15 cellular contexts compared by ENCODE assay signal in genomic region chrX:40087574-40088298, GRCh38. TPM values are rescaled to one million over a fixed set of nuclear protein-coding genes. Genes with fewer than 3 reads are reported as not detected.
DNase-seq lines count a peak whose midpoint lies in the region; ATAC-seq, FAIRE-seq and TF ChIP-seq lines count a peak whose summit lies in the region.
"Had no signal": no experiment of that assay in that cellular context is flagged by ENCODE, and none has a peak within 500 bp of the region (broad histone marks: within the 10 kb centered on the region; RNA-seq: fewer than 3 reads in every experiment).

No MANE protein-coding gene starts in this region.

- SMC1A ChIA-PET in GM12878 (lab: Charles Lee; ENCODE audit: uncharacterized antibody, unreplicated experiment), result interaction anchor here (1.2 kb wide), 1 partner anchor 272 kb away, joined by 3 read pairs; no protein-coding TSS in a partner anchor

- WGBS in GM12878 (ENCODE audit: insufficient coverage, insufficient replicate concordance, low lambda C conversion rate, missing lambda C conversion rate), result 51% methylated on average over 11 of the region's 11 CpGs
- 34% methylated on average over 11 of the region's 11 CpGs for WGBS in smooth muscle cell (ENCODE audit: low lambda C conversion rate)

- H3F3A ChIP-seq in smooth muscle cell (ENCODE audit: low read depth), result peaks cover 12% of the 10 kb centered on the region

- TF ChIP-seq POLR2A in GM12878 (IDR thresholded peaks at IDR 0.05; ENCODE audit: low read depth, low read length), result no peak

- no peak overlapping the region for H3K4me3 Mint-ChIP-seq in activated CD4-positive, alpha-beta T cell treated with anti-CD3 and anti-CD28 coated beads for 36 hours
- H3K4me3 Mint-ChIP-seq: activated naive CD8-positive, alpha-beta T cell treated with anti-CD3 and anti-CD28 coated beads, Interleukin-2, amount 50 U/mL, for 24 hours had no signal

- POLR2A ChIA-PET in GM12878 (lab: Charles Lee), result no interaction called here
- POLR2A ChIA-PET in activated CD4-positive, alpha-beta T cell treated with anti-CD3 and anti-CD28 coated beads for 36 hours (lab: Charles Lee), result no interaction called here

- H3K36me3 ChIP-seq in H7 (replicated peaks; ENCODE audit: control insufficient read depth, insufficient read depth, low read length) (no peaks in the 10 kb centered on the region), GM12878 (ENCODE audit: control insufficient read depth in 2 of 2, insufficient read depth in 2 of 2, low read length in 1 of 2) (no peaks in the 10 kb centered on the region; a peak in 1 of 4 replicates), smooth muscle cell (ENCODE audit: low read depth) (no peaks in the 10 kb centered on the region)

- H3K9ac ChIP-seq in GM12878 (ENCODE audit: control insufficient read depth, insufficient read depth, low read length) (no peak overlapping the region), smooth muscle cell (ENCODE audit: low read depth) (no peak overlapping the region)
- H3K9ac ChIP-seq: GM23248 had no signal

- H3K79me2 ChIP-seq in GM12878 (ENCODE audit: control insufficient read depth, insufficient read depth, low read length) (peaks cover 11% of the 10 kb centered on the region), smooth muscle cell (ENCODE audit: low read depth) (peaks cover 72% of the 10 kb centered on the region)

- CTCF ChIA-PET in GM12878 (lab: Yijun Ruan, JAX), result no interaction called here
- CTCF ChIA-PET in activated CD4-positive, alpha-beta T cell treated with anti-CD3 and anti-CD28 coated beads for 36 hours (lab: Charles Lee), result no interaction called here

- H3K27me3 Mint-ChIP-seq in activated CD4-positive, alpha-beta T cell treated with anti-CD3 and anti-CD28 coated beads for 36 hours, result no peaks in the 10 kb centered on the region
- H3K27me3 Mint-ChIP-seq: activated naive CD8-positive, alpha-beta T cell treated with anti-CD3 and anti-CD28 coated beads, Interleukin-2, amount 50 U/mL, for 24 hours had no signal

- H2AFZ ChIP-seq in GM12878 (ENCODE audit: control insufficient read depth, low read depth, low read length) (no peak overlapping the region), smooth muscle cell (ENCODE audit: low read depth) (no peak overlapping the region)
- H2AFZ ChIP-seq: GM23248 had no signal

- no peak for TF ChIP-seq EP300 in GM12878 (IDR thresholded peaks at IDR 0.05; ENCODE audit: borderline replicate concordance in 1 of 2, control insufficient read depth in 1 of 2, low read depth in 2 of 2, low read length in 2 of 2)

- H3K4me1 Mint-ChIP-seq in activated CD4-positive, alpha-beta T cell treated with anti-CD3 and anti-CD28 coated beads for 36 hours, result peaks cover 65% of the 10 kb centered on the region

- H3K4me1 ChIP-seq in GM12878 (ENCODE audit: control insufficient read depth, insufficient read depth, low read length) (no peaks in the 10 kb centered on the region; the same call in 1 of the 2 replicates), smooth muscle cell (ENCODE audit: low read depth) (peaks cover 70% of the 10 kb centered on the region)

- FAIRE-seq in GM12878 (lab: Jason Lieb, UNC), result no peak

- in situ Hi-C loops in GM12878 (cut with MboI), result no loop called here

- H3K27ac ChIP-seq in GM12878 (ENCODE audit: control insufficient read depth, insufficient read depth), result no peak overlapping the region
- peak overlapping the region; percentile 29 for H3K27ac ChIP-seq in smooth muscle cell (ENCODE audit: low read depth)
- H3K27ac ChIP-seq: GM23248 had no signal

- ATAC-seq in GM12878 (no peak), GM18498 (IDR thresholded peaks at IDR 0.05; ENCODE audit: unreplicated experiment) (no peak)
- no peak for ATAC-seq in activated CD4-positive, alpha-beta T cell treated with anti-CD3 and anti-CD28 coated beads for 36 hours
- ATAC-seq: activated CD4-positive, CD25-positive, alpha-beta regulatory T cell treated with anti-CD3 and anti-CD28 coated beads, Interleukin-2, amount 50 U/mL, for 24 hours; activated naive CD8-positive, alpha-beta T cell treated with anti-CD3 and anti-CD28 coated beads, Interleukin-2, amount 50 U/mL, for 24 hours; stimulated activated naive B cell treated with anti-CD40 and anti-IgM and Interleukin-4, amounts not matched to agents 10 μg/mL and 1 μg/mL and 100 μg/mL, for 72 hours had no signal

- H3K4me2 ChIP-seq in GM12878 (ENCODE audit: control insufficient read depth, insufficient read depth), result no peak overlapping the region
- peak overlapping the region; percentile 63 for H3K4me2 ChIP-seq in smooth muscle cell

- H3K27ac Mint-ChIP-seq in activated CD4-positive, alpha-beta T cell treated with anti-CD3 and anti-CD28 coated beads for 36 hours, result no peak overlapping the region
- H3K27ac Mint-ChIP-seq: stimulated activated naive B cell treated with anti-CD40 and anti-IgM and Interleukin-4, amounts not matched to agents 10 μg/mL and 1 μg/mL and 100 μg/mL, for 72 hours had no signal

- H3K27me3 ChIP-seq in H7 (ENCODE audit: control insufficient read depth, insufficient read depth, low read length) (peaks cover 54% of the 10 kb centered on the region), GM12878 (replicated peaks in 1 of 2; ENCODE audit: control insufficient read depth in 2 of 2, insufficient read depth in 2 of 2, low read length in 1 of 2) (no peaks in the 10 kb centered on the region), smooth muscle cell (ENCODE audit: low read depth) (peaks cover 5% of the 10 kb centered on the region)

- TF ChIP-seq RAD21 in GM12878 (IDR thresholded peaks at IDR 0.05; ENCODE audit: insufficient read depth, low read depth, low read length), result no peak

- intact Hi-C loops in GM12878 (cut with micrococcal nuclease; ENCODE audit: unreplicated experiment), result no loop called here
- intact Hi-C loops in activated CD4-positive, alpha-beta T cell treated with anti-CD3 and anti-CD28 coated beads for 36 hours (cut with DNase I, micrococcal nuclease), result no loop called here

- peaks cover 4% of the 10 kb centered on the region for H4K20me1 ChIP-seq in GM12878 (ENCODE audit: control insufficient read depth, insufficient read depth)
- peaks cover 96% of the 10 kb centered on the region for H4K20me1 ChIP-seq in smooth muscle cell (ENCODE audit: low read depth)

- BruUV-seq in GM12878 (replicated peaks; lab: Mats Ljungman, UMichigan), result TSS peak; percentile 35

- H3K4me3 ChIP-seq in H7 (ENCODE audit: insufficient read depth, low read depth, low read length), result peak overlapping the region; percentile 0; the same call in 1 of the 2 replicates
- H3K4me3 ChIP-seq in GM12878, result no peak overlapping the region
- no peak overlapping the region for H3K4me3 ChIP-seq in smooth muscle cell
- H3K4me3 ChIP-seq: GM23248 had no signal

- DNase-seq in H7, result peak; percentile 50
- DNase-seq in GM12878 (ENCODE audit: low read depth, low spot score), result no peak
- peak; percentile 40 for DNase-seq in iris pigment epithelial cell (ENCODE audit: low read depth)
- DNase-seq in smooth muscle cell (lab: John Stamatoyannopoulos, UW; ENCODE audit: unreplicated experiment), result no peak
- DNase-seq in NCI-H1105 treated with DMSO at 0.1 percent for 48 hours (lab: John Stamatoyannopoulos, UW), result no peak
- DNase-seq in activated CD4-positive, alpha-beta T cell treated with anti-CD3 and anti-CD28 coated beads for 36 hours, result no peak
- no peak for DNase-seq in NAMALWA (ENCODE audit: low spot score)
- DNase-seq: activated CD8-positive, alpha-beta memory T cell treated with anti-CD3 and anti-CD28 coated beads, Interleukin-2, amount 50 U/mL, for 48 hours; activated naive CD8-positive, alpha-beta T cell treated with anti-CD3 and anti-CD28 coated beads, Interleukin-2, amount 50 U/mL, for 24 hours; GM23248; midbrain; stimulated activated CD4-positive, alpha-beta T cell treated with anti-CD3 and anti-CD28 coated beads, Interleukin-4, amount 100 ng/mL, for 1 hour; stimulated activated naive B cell treated with anti-CD40 and anti-IgM and Interleukin-4, amounts not matched to agents 10 μg/mL and 1 μg/mL and 100 μg/mL, for 72 hours had no signal

- peaks cover 4% of the 10 kb centered on the region for H3K36me3 Mint-ChIP-seq in activated CD4-positive, alpha-beta T cell treated with anti-CD3 and anti-CD28 coated beads for 36 hours (ENCODE audit: low read depth)

- H3K9me3 Mint-ChIP-seq in activated CD4-positive, alpha-beta T cell treated with anti-CD3 and anti-CD28 coated beads for 36 hours (ENCODE audit: low read depth), result no peaks in the 10 kb centered on the region
- H3K9me3 Mint-ChIP-seq: activated naive CD8-positive, alpha-beta T cell treated with anti-CD3 and anti-CD28 coated beads, Interleukin-2, amount 50 U/mL, for 24 hours; stimulated activated naive B cell treated with anti-CD40 and anti-IgM and Interleukin-4, amounts not matched to agents 10 μg/mL and 1 μg/mL and 100 μg/mL, for 72 hours had no signal

- no peak for TF ChIP-seq CTCF in GM12878 (IDR thresholded peaks at IDR 0.05 in 2 of 3, conservative IDR thresholded peaks at IDR 0.05 in 1 of 3; ENCODE audit: control insufficient read depth in 2 of 3, extremely low read depth in 1 of 3, insufficient read depth in 1 of 3, low read depth in 3 of 3, low read length in 3 of 3)
- no peak for TF ChIP-seq CTCF in smooth muscle cell (IDR thresholded peaks at IDR 0.05; ENCODE audit: borderline replicate concordance, insufficient read depth, poor library complexity, severe bottlenecking)

- no peaks in the 10 kb centered on the region; the same call in 2 of the 3 replicates for H3K9me3 ChIP-seq in GM12878 (replicated peaks; ENCODE audit: control insufficient read depth, insufficient read depth, low read length)
- no peaks in the 10 kb centered on the region for H3K9me3 ChIP-seq in smooth muscle cell (replicated peaks; ENCODE audit: low read depth)

- RAD21 ChIA-PET in GM12878 (lab: Charles Lee; ENCODE audit: unreplicated experiment), result no interaction called here

RNA-seq across cellular contexts. Expression of gene BCOR, which starts 10.0 kb away (rescaled TPM):
- total RNA-seq in H7 (2014; rRNA removed; shearing (Covaris generic)), result 32.5 and 51.0 TPM in 2 replicates
- 8.7 and 10.9 TPM in 2 replicates for total RNA-seq in GM12878 (2013; cell fraction: nucleolus; rRNA removed)
- 9.9 and 12.8 TPM in 2 replicates for total RNA-seq in GM12878 (2014; rRNA removed)
- total RNA-seq in GM12878 (2014; rRNA removed; fragmentation: Illumina TruSeq; extraction: Trizol), result 7.0 and 7.3 TPM in 2 replicates
- total RNA-seq in GM12878 (2021), result 16.4 and 17.5 TPM in 2 replicates
- polyA plus RNA-seq in GM12878 (2011; ENCODE audit: low read depth), result 9.8 TPM
- 7.5 and 8.0 TPM in 2 replicates for polyA plus RNA-seq in GM12878 (2011; rRNA removed)
- polyA plus RNA-seq in GM12878 (2011; cell fraction: cytosol; rRNA removed), result 6.9 and 11.2 TPM in 2 replicates
- polyA plus RNA-seq in GM12878 (2011; cell fraction: nucleus; rRNA removed), result 22.9 and 32.6 TPM in 2 replicates
- 12.0 and 13.5 TPM in 2 replicates for polyA plus RNA-seq in GM12878 (2012)
- polyA plus RNA-seq in GM12878 (2014; fragmentation: Illumina TruSeq; extraction: Trizol), result 14.6 and 14.8 TPM in 2 replicates
- polyA plus RNA-seq in GM12878 (2014; fragmentation: Nextera tagmentation; extraction: Ambion mirVana), result 1 to 10 TPM; 5.1 to 8.0 TPM
- 9.6 and 10.0 TPM in 2 replicates for polyA plus RNA-seq in GM12878 (2014; rRNA removed)
- polyA plus RNA-seq in GM12878 (2016; fragmentation: Nextera tagmentation; extraction: Ambion mirVana), result 10 to 100 TPM; 10.1 to 10.9 TPM
- polyA minus RNA-seq in GM12878 (2011; rRNA and poly(A)+ RNA removed), result 8.6 and 10.0 TPM in 2 replicates
- 8.4 and 9.4 TPM in 2 replicates for polyA minus RNA-seq in GM12878 (2011; cell fraction: cytosol; rRNA and poly(A)+ RNA removed)
- 7.9 and 12.2 TPM in 2 replicates for polyA minus RNA-seq in GM12878 (2011; cell fraction: nucleus; rRNA and poly(A)+ RNA removed)
- 28.0 and 28.5 TPM in 2 replicates for total RNA-seq in smooth muscle cell
- polyA plus RNA-seq in smooth muscle cell, result 13.1 and 19.5 TPM in 2 replicates
- total RNA-seq in activated CD4-positive, alpha-beta T cell treated with anti-CD3 and anti-CD28 coated beads for 36 hours, result 10 to 100 TPM; 34.7 to 51.1 TPM

Comparison
In these comparisons a context has a peak if more than half of its experiments do, and no peak if none do; other contexts are left out.
1. DNase-seq: peak in H7 (single experiment) and iris pigment epithelial cell (single experiment); none in GM12878 (single experiment), smooth muscle cell (single experiment), NCI-H1105 treated with DMSO at 0.1 percent for 48 hours (single experiment), activated CD4-positive, alpha-beta T cell treated with anti-CD3 and anti-CD28 coated beads for 36 hours (single experiment) and NAMALWA (single experiment).